Comparison of ENCODE assay signal across 1 cellular context in the genomic region with DNA sequence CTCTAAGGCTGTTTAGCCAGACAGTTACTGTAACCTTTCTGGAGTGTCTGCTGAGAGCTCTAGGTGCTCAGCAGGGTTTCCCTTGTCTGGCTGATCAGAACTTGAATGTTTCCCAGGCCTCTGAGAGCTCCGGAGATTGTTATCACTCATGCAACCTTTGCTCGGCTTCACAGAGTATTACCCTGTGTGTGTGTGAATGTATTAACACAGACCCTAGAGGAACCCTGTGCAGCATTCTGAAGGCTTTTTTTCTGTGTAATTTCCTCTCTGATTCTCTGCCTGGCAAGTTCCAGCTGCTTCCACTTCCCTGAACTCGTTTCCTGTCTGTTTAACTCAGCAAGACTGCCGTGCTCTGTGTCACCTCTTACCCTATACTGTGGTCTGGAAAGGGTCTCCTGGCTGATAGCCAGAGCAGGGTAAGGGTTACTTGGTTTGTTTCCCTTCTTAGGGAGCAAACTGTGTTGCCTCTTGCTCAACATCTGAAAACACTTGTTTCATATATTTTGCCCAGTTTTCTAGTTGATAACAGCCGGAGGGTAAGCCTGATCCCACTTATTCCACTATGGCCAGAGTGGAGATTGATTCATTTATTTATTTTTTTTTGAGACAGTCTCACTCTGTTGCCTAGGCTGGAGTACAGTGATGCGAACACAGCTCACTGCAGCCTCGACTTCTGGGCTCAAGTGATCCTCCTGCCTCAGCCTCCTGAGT.
TF ChIP-seq lines count a peak whose summit lies in the region.

No MANE protein-coding gene starts in this region.

TF ChIP-seq in IMR-90, 13 proteins besides CTCF, POLR2A, EP300 and RAD21 (continued from another document):
- TF ChIP-seq NFE2L2 (IDR thresholded peaks at IDR 0.05; ENCODE audit: low read depth, low read length), result no peak
- TF ChIP-seq CEBPB (IDR thresholded peaks at IDR 0.05; ENCODE audit: low read depth, low read length), result no peak
- TF ChIP-seq, protein P1, sequence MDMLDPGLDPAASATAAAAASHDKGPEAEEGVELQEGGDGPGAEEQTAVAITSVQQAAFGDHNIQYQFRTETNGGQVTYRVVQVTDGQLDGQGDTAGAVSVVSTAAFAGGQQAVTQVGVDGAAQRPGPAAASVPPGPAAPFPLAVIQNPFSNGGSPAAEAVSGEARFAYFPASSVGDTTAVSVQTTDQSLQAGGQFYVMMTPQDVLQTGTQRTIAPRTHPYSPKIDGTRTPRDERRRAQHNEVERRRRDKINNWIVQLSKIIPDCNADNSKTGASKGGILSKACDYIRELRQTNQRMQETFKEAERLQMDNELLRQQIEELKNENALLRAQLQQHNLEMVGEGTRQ (IDR thresholded peaks at IDR 0.05; ENCODE audit: low read depth, low read length), result no peak
- TF ChIP-seq MXI1 (IDR thresholded peaks at IDR 0.05; ENCODE audit: borderline replicate concordance, low read depth, low read length), result no peak
- TF ChIP-seq SMC3 (IDR thresholded peaks at IDR 0.05; ENCODE audit: low read depth, low read length), result no peak
- no peak for TF ChIP-seq MAFK (IDR thresholded peaks at IDR 0.05; ENCODE audit: low read depth, low read length)
- no peak for TF ChIP-seq MAZ (IDR thresholded peaks at IDR 0.05; ENCODE audit: borderline replicate concordance, low read depth, low read length)
- TF ChIP-seq, protein P2, sequence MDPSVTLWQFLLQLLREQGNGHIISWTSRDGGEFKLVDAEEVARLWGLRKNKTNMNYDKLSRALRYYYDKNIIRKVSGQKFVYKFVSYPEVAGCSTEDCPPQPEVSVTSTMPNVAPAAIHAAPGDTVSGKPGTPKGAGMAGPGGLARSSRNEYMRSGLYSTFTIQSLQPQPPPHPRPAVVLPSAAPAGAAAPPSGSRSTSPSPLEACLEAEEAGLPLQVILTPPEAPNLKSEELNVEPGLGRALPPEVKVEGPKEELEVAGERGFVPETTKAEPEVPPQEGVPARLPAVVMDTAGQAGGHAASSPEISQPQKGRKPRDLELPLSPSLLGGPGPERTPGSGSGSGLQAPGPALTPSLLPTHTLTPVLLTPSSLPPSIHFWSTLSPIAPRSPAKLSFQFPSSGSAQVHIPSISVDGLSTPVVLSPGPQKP (IDR thresholded peaks at IDR 0.05; ENCODE audit: borderline replicate concordance, low read depth, low read length), result no peak
- no peak for TF ChIP-seq RFX5 (IDR thresholded peaks at IDR 0.05; ENCODE audit: low read depth, low read length)
- TF ChIP-seq FOS (IDR thresholded peaks at IDR 0.05; ENCODE audit: low read depth, low read length), result no peak
